Comparison of ENCODE assay signal across 30 cellular contexts in the genomic region with DNA sequence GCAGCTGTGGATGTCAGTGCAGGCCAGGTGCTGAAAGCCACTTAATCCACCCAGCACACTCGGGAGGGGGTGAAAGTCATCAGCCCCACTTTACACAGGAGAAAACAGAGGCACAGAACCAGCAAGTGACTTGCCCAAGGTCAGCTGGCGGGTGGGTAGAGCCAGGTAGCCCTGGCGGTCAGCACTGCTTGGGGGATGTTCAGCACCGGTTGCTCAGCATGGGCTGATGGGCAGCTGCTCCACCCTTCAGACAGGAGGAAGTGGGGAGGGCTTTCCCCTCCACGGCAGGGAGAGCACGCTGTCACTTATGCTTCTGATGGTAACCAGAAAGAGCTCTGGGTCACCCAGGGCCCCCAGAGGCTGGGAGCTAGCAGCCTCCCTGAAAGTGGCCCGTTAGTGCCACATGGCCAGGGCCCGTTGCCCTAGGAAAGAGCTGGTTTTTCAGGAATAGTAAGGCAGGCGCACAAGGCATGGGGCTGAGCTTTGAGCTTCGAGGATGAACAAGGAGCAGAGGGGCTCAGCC.
"Had no signal": no experiment of that assay in that cellular context is flagged by ENCODE, and none has a peak within 500 bp of the region (broad histone marks: within the 10 kb centered on the region; RNA-seq: fewer than 3 reads in every experiment).

No MANE protein-coding gene starts in this region.

- H3K4me1 Mint-ChIP-seq: activated naive CD8-positive, alpha-beta T cell treated with anti-CD3 and anti-CD28 coated beads for 36 hours; activated T-helper 17 cell treated with anti-CD3 and anti-CD28 coated beads, Interleukin-2, amount 50 U/mL, for 72 hours had no signal

- DNase-seq: activated CD4-positive, alpha-beta T cell treated with anti-CD3 and anti-CD28 coated beads for 1 hour; activated CD4-positive, alpha-beta T cell treated with anti-CD3 and anti-CD28 coated beads for 48 hours; activated CD4-positive, alpha-beta T cell treated with anti-CD3 and anti-CD28 coated beads, Interleukin-2, amount 50 U/mL, for 4 hours; activated CD4-positive, CD25-positive, alpha-beta regulatory T cell; activated CD8-positive, alpha-beta T cell treated with anti-CD3 and anti-CD28 coated beads for 36 hours; activated effector memory CD4-positive, alpha-beta T cell treated with anti-CD3 and anti-CD28 coated beads, Interleukin-2, amount 50 U/mL, for 16 hours; activated naive CD4-positive, alpha-beta T cell; activated naive CD4-positive, alpha-beta T cell treated with anti-CD3 and anti-CD28 coated beads, Interleukin-2, amount 50 U/mL, for 16 hours; activated naive CD8-positive, alpha-beta T cell treated with anti-CD3 and anti-CD28 coated beads for 36 hours; activated T-cell treated with anti-CD3 and anti-CD28 coated beads, Interleukin-2, amount 50 U/mL, for 1 hour; activated T-cell treated with anti-CD3 and anti-CD28 coated beads, Interleukin-2, amount 50 U/mL, for 72 hours; amniotic stem cell; aorta; brain microvascular endothelial cell; NCI-H1092 treated with DMSO at 0.1 percent for 48 hours; NCI-H1436; NCI-H1694; NCI-H1930; NCI-H2081 treated with DMSO at 0.1 percent for 48 hours; NCI-H774; SHP77 treated with DMSO at 0.1 percent for 48 hours; SW 1271; T-helper 1 cell; T-helper 2 cell; T-helper 9 cell; WERI-Rb-1 had no signal

- H3K9me3 Mint-ChIP-seq: activated CD8-positive, alpha-beta T cell treated with anti-CD3 and anti-CD28 coated beads for 36 hours; activated naive CD8-positive, alpha-beta T cell treated with anti-CD3 and anti-CD28 coated beads for 36 hours; activated T-cell treated with anti-CD3 and anti-CD28 coated beads, Interleukin-2, amount 50 U/mL, for 72 hours; activated T-helper 17 cell treated with anti-CD3 and anti-CD28 coated beads, Interleukin-2, amount 50 U/mL, for 72 hours had no signal

- H3K27ac ChIP-seq: brain microvascular endothelial cell, cardiac muscle cell, SJSA1, WERI-Rb-1 had no signal

- H3K4me3 Mint-ChIP-seq: activated CD8-positive, alpha-beta T cell treated with anti-CD3 and anti-CD28 coated beads for 36 hours; activated naive CD8-positive, alpha-beta T cell treated with anti-CD3 and anti-CD28 coated beads for 36 hours; activated T-cell treated with anti-CD3 and anti-CD28 coated beads, Interleukin-2, amount 50 U/mL, for 72 hours; activated T-helper 17 cell treated with anti-CD3 and anti-CD28 coated beads, Interleukin-2, amount 50 U/mL, for 72 hours had no signal

- H3K36me3 ChIP-seq: brain microvascular endothelial cell, cardiac muscle cell, WERI-Rb-1 had no signal

- H3K27me3 Mint-ChIP-seq: activated CD8-positive, alpha-beta T cell treated with anti-CD3 and anti-CD28 coated beads for 36 hours; activated naive CD8-positive, alpha-beta T cell treated with anti-CD3 and anti-CD28 coated beads for 36 hours had no signal

- H3K36me3 Mint-ChIP-seq: activated naive CD8-positive, alpha-beta T cell treated with anti-CD3 and anti-CD28 coated beads for 36 hours had no signal

- ATAC-seq: activated CD8-positive, alpha-beta T cell treated with anti-CD3 and anti-CD28 coated beads for 36 hours; activated T-cell treated with anti-CD3 and anti-CD28 coated beads, Interleukin-2, amount 50 U/mL, for 72 hours; activated T-helper 17 cell treated with anti-CD3 and anti-CD28 coated beads, Interleukin-2, amount 50 U/mL, for 72 hours; Panc1 had no signal

- H3K27me3 ChIP-seq: brain microvascular endothelial cell, cardiac muscle cell, SJSA1 had no signal

- H3K4me1 ChIP-seq: SJSA1 had no signal

- H3K27ac Mint-ChIP-seq: activated CD8-positive, alpha-beta T cell treated with anti-CD3 and anti-CD28 coated beads for 36 hours; activated naive CD8-positive, alpha-beta T cell treated with anti-CD3 and anti-CD28 coated beads for 36 hours; activated T-cell treated with anti-CD3 and anti-CD28 coated beads, Interleukin-2, amount 50 U/mL, for 72 hours; activated T-helper 17 cell treated with anti-CD3 and anti-CD28 coated beads, Interleukin-2, amount 50 U/mL, for 72 hours had no signal

- H3K4me3 ChIP-seq: cardiac muscle cell, SJSA1 had no signal
